11 cellular contexts compared by ENCODE assay signal in the genomic region with DNA sequence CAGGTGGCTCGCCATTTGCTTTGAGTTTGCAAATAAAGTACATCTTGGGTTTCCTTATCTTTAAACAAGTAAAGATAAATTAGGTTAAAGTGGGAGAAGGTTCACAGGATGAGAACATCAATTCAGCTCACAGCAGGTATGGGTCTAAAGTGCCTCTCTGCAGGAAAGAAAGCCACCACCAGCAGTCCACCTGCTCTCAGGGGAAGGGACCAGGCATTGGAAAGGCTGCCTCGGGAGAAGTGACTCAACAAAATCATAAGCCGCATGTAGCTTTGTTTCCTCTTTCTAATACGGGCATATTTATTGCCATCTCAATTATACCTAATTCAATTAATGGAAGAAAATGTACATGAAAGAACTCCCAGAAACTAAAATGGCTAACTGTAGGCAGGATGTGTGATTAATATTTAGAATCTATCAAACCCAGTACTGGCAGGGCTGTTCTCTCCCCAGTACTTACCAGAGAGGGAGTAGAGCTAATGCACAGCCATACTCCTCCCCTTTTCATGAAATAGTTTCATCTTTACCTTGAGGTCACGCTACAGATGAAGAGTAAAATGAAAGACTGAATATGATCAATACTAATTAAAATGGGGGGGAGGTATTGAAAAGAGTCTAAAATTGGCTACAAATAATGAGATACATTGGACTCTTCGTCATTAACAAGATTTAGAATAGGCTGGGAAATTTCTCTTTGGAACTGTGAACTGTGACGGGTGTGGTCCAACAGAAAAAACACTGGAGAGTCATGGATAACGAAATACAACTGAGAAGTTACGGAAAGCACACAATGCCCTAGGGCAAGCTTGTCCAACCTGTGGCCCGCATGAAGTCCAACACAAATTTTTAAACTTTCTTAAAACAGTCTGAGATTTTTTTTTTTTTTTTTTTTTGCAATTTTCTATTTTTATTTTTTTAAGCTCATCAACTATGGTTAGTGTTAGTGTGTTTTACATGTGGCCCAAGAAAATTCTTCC. TPM values are rescaled to one million over a fixed set of nuclear protein-coding genes. Genes with fewer than 3 reads are reported as not detected.
DNase-seq lines count a peak whose midpoint lies in the region; ATAC-seq and TF ChIP-seq lines count a peak whose summit lies in the region.
"Had no signal": no experiment of that assay in that cellular context is flagged by ENCODE, and none has a peak within 500 bp of the region (broad histone marks: within the 10 kb centered on the region; RNA-seq: fewer than 3 reads in every experiment).

No MANE protein-coding gene starts in this region.

- H3K9me3 Mint-ChIP-seq in CD4-positive, CD25-positive, alpha-beta regulatory T cell = no peaks in the 10 kb centered on the region
- H3K9me3 Mint-ChIP-seq in HFFc6 = no peaks in the 10 kb centered on the region
- H3K9me3 Mint-ChIP-seq in activated T-helper 17 cell treated with anti-CD3 and anti-CD28 coated beads, Interleukin-2, amount 50 U/mL, for 72 hours = no peaks in the 10 kb centered on the region
- peaks cover 3% of the 10 kb centered on the region for H3K9me3 Mint-ChIP-seq in natural killer cell treated with Interleukin-12 subunit alpha and Interleukin-12 subunit beta and Interleukin-15 and Interleukin-18, amount 100 ng/mL, for 72 hours

- H3K4me3 Mint-ChIP-seq in CD4-positive, CD25-positive, alpha-beta regulatory T cell = peak overlapping the region in 3 of 4 donors; percentile 47 to 66 (median 63)
- H3K4me3 Mint-ChIP-seq in HFFc6 = peak overlapping the region; percentile 66
- peak overlapping the region; percentile 74 for H3K4me3 Mint-ChIP-seq in activated T-helper 17 cell treated with anti-CD3 and anti-CD28 coated beads, Interleukin-2, amount 50 U/mL, for 72 hours
- peak overlapping the region; percentile 49 for H3K4me3 Mint-ChIP-seq in natural killer cell treated with Interleukin-12 subunit alpha and Interleukin-12 subunit beta and Interleukin-15 and Interleukin-18, amount 100 ng/mL, for 72 hours

- H3K27me3 ChIP-seq in CD4-positive, CD25-positive, alpha-beta regulatory T cell (ENCODE audit: control insufficient read depth, insufficient read depth, low read length) = no peaks in the 10 kb centered on the region
- H3K27me3 ChIP-seq in thyroid gland = no peaks in the 10 kb centered on the region

- DNase-seq in CD4-positive, CD25-positive, alpha-beta regulatory T cell = peak in 1 of 3 donors; percentile 48
- DNase-seq in HFFc6 (no peak), thyroid gland (no peak), amygdala (lab: John Stamatoyannopoulos, UW) (no peak), NCI-H2171 treated with DMSO at 0.1 percent for 48 hours (lab: John Stamatoyannopoulos, UW) (no peak)
- DNase-seq in natural killer cell treated with Interleukin-12 subunit alpha and Interleukin-12 subunit beta and Interleukin-15 and Interleukin-18, amount 100 ng/mL, for 72 hours (ENCODE audit: low spot score) = no peak
- DNase-seq: DMS79, PC-3, small intestine, T-helper 2 cell had no signal

- intact Hi-C loops in thyroid gland (cut with DNase I) = no loop called here

- H3K4me1 ChIP-seq in CD4-positive, CD25-positive, alpha-beta regulatory T cell (ENCODE audit: control insufficient read depth, insufficient read depth, low read length, poor library complexity, severe bottlenecking) = peaks cover 56% of the 10 kb centered on the region
- no peaks in the 10 kb centered on the region for H3K4me1 ChIP-seq in thyroid gland

- no peak for ATAC-seq in CD4-positive, CD25-positive, alpha-beta regulatory T cell (ENCODE audit: low read depth in 2 of 2)
- peak; percentile 39 for ATAC-seq in activated T-helper 17 cell treated with anti-CD3 and anti-CD28 coated beads, Interleukin-2, amount 50 U/mL, for 72 hours (replicated peaks)
- no peak for ATAC-seq in natural killer cell treated with Interleukin-12 subunit alpha and Interleukin-12 subunit beta and Interleukin-15 and Interleukin-18, amount 100 ng/mL, for 72 hours
- ATAC-seq: PC-3 had no signal

- H3K36me3 ChIP-seq in CD4-positive, CD25-positive, alpha-beta regulatory T cell (ENCODE audit: control insufficient read depth, insufficient read depth, low read length) = peaks cover 34% of the 10 kb centered on the region
- H3K36me3 ChIP-seq in thyroid gland = peaks cover 3 to 5% of the 10 kb centered on the region in 2 donors

- TF ChIP-seq CTCF in HFFc6 (IDR thresholded peaks at IDR 0.05) (no peak), thyroid gland (IDR thresholded peaks at IDR 0.05) (no peak)

- peaks cover 78% of the 10 kb centered on the region for H3K36me3 Mint-ChIP-seq in CD4-positive, CD25-positive, alpha-beta regulatory T cell
- peaks cover 81% of the 10 kb centered on the region for H3K36me3 Mint-ChIP-seq in HFFc6 (ENCODE audit: low read depth)
- peaks cover 85% of the 10 kb centered on the region for H3K36me3 Mint-ChIP-seq in activated T-helper 17 cell treated with anti-CD3 and anti-CD28 coated beads, Interleukin-2, amount 50 U/mL, for 72 hours (ENCODE audit: low read depth)
- peaks cover 50% of the 10 kb centered on the region for H3K36me3 Mint-ChIP-seq in natural killer cell treated with Interleukin-12 subunit alpha and Interleukin-12 subunit beta and Interleukin-15 and Interleukin-18, amount 100 ng/mL, for 72 hours

- no peak for TF ChIP-seq POLR2A in thyroid gland (IDR thresholded peaks at IDR 0.05)

- no peaks in the 10 kb centered on the region for H3K9me3 ChIP-seq in CD4-positive, CD25-positive, alpha-beta regulatory T cell (ENCODE audit: control insufficient read depth in 2 of 2, low read length in 2 of 2)
- no peaks in the 10 kb centered on the region for H3K9me3 ChIP-seq in thyroid gland

- no peaks in the 10 kb centered on the region for H3K27me3 Mint-ChIP-seq in CD4-positive, CD25-positive, alpha-beta regulatory T cell
- H3K27me3 Mint-ChIP-seq in HFFc6 (ENCODE audit: insufficient read depth) = peaks cover 10% of the 10 kb centered on the region; the same call in 1 of the 2 replicates
- no peaks in the 10 kb centered on the region for H3K27me3 Mint-ChIP-seq in activated T-helper 17 cell treated with anti-CD3 and anti-CD28 coated beads, Interleukin-2, amount 50 U/mL, for 72 hours
- no peaks in the 10 kb centered on the region for H3K27me3 Mint-ChIP-seq in natural killer cell treated with Interleukin-12 subunit alpha and Interleukin-12 subunit beta and Interleukin-15 and Interleukin-18, amount 100 ng/mL, for 72 hours

- H3K4me1 Mint-ChIP-seq in CD4-positive, CD25-positive, alpha-beta regulatory T cell = peaks cover 38 to 84% (median 65%) of the 10 kb centered on the region in 4 donors
- peaks cover 96% of the 10 kb centered on the region for H3K4me1 Mint-ChIP-seq in HFFc6 (ENCODE audit: low read depth)
- peaks cover 63% of the 10 kb centered on the region for H3K4me1 Mint-ChIP-seq in activated T-helper 17 cell treated with anti-CD3 and anti-CD28 coated beads, Interleukin-2, amount 50 U/mL, for 72 hours
- H3K4me1 Mint-ChIP-seq in natural killer cell treated with Interleukin-12 subunit alpha and Interleukin-12 subunit beta and Interleukin-15 and Interleukin-18, amount 100 ng/mL, for 72 hours (ENCODE audit: low read depth in 2 of 2) = peaks cover 64 to 69% of the 10 kb centered on the region in 2 donors

- peak overlapping the region; percentile 42 for H3K27ac ChIP-seq in CD4-positive, CD25-positive, alpha-beta regulatory T cell (ENCODE audit: insufficient read depth, low read length, poor library complexity, severe bottlenecking)
- H3K27ac ChIP-seq in thyroid gland = no peak overlapping the region

- peak overlapping the region; percentile 78 to 89 (median 78) for H3K27ac Mint-ChIP-seq in CD4-positive, CD25-positive, alpha-beta regulatory T cell
- peak overlapping the region; percentile 86 for H3K27ac Mint-ChIP-seq in HFFc6
- H3K27ac Mint-ChIP-seq in activated T-helper 17 cell treated with anti-CD3 and anti-CD28 coated beads, Interleukin-2, amount 50 U/mL, for 72 hours = peak overlapping the region; percentile 91
- peak overlapping the region; percentile 83 to 95 for H3K27ac Mint-ChIP-seq in natural killer cell treated with Interleukin-12 subunit alpha and Interleukin-12 subunit beta and Interleukin-15 and Interleukin-18, amount 100 ng/mL, for 72 hours

- 90 to 94% methylated on average over 10 of the region's 10 CpGs for WGBS in thyroid gland, 2 donors

- H3K4me3 ChIP-seq in CD4-positive, CD25-positive, alpha-beta regulatory T cell (ENCODE audit: low read depth, low read length) = peak overlapping the region; percentile 26
- H3K4me3 ChIP-seq in thyroid gland (replicated peaks in 1 of 3) = no peak overlapping the region

RNA-seq across cellular contexts. Expression of a gene that starts 28.1 kb away (rescaled TPM):
- 36.4 TPM for total RNA-seq in CD4-positive, CD25-positive, alpha-beta regulatory T cell
- polyA plus RNA-seq in CD4-positive, CD25-positive, alpha-beta regulatory T cell = 10 to 100 TPM; 57.9 to 81.4 (median 68.5) TPM
- total RNA-seq in HFFc6 (2021; fragmentation: NEBNext Ultra II Directional; extraction: Animal tissue kit (Norgen Biotek cat#: 25700)) = 100 to 1,000 TPM; 159 to 248 (median 201) TPM
- total RNA-seq in activated T-helper 17 cell treated with anti-CD3 and anti-CD28 coated beads, Interleukin-2, amount 50 U/mL, for 72 hours = 10 to 100 TPM; 33.5 to 40.9 TPM
- 10 to 100 TPM; 36.0 to 40.1 TPM for total RNA-seq in natural killer cell treated with Interleukin-12 subunit alpha and Interleukin-12 subunit beta and Interleukin-15 and Interleukin-18, amount 100 ng/mL, for 72 hours
- total RNA-seq in thyroid gland = 10 to 100 TPM in 3 of 4 donors, 1 to 10 TPM in 1; 8.1 to 24.7 (median 18.8) TPM
